Comparison of ENCODE assay signal across 1 cellular context in the genomic region with DNA sequence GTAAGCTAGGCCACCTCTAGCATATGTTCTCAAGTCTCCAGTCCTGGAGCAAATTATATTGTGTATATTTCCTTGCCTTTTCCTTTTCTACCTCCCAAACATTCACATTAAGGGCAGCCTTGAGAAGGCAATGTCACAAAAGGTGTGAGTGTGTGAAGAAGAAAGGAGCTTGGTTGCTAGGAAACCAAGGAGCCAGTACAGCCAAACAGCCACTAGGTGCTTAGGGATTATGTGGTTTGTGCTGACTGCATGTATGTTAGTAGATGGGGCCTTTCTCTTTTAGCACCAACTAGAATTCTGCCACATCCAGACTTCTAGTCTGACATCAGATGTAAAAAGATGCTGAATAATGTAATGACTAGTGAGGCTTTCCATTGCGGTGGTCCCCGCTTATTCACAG.
TF ChIP-seq lines count a peak whose summit lies in the region.

No MANE protein-coding gene starts in this region.

TF ChIP-seq in HCT116, 20 proteins besides CTCF, POLR2A, EP300 and RAD21 (continued from another document):
- TF ChIP-seq, protein P1, sequence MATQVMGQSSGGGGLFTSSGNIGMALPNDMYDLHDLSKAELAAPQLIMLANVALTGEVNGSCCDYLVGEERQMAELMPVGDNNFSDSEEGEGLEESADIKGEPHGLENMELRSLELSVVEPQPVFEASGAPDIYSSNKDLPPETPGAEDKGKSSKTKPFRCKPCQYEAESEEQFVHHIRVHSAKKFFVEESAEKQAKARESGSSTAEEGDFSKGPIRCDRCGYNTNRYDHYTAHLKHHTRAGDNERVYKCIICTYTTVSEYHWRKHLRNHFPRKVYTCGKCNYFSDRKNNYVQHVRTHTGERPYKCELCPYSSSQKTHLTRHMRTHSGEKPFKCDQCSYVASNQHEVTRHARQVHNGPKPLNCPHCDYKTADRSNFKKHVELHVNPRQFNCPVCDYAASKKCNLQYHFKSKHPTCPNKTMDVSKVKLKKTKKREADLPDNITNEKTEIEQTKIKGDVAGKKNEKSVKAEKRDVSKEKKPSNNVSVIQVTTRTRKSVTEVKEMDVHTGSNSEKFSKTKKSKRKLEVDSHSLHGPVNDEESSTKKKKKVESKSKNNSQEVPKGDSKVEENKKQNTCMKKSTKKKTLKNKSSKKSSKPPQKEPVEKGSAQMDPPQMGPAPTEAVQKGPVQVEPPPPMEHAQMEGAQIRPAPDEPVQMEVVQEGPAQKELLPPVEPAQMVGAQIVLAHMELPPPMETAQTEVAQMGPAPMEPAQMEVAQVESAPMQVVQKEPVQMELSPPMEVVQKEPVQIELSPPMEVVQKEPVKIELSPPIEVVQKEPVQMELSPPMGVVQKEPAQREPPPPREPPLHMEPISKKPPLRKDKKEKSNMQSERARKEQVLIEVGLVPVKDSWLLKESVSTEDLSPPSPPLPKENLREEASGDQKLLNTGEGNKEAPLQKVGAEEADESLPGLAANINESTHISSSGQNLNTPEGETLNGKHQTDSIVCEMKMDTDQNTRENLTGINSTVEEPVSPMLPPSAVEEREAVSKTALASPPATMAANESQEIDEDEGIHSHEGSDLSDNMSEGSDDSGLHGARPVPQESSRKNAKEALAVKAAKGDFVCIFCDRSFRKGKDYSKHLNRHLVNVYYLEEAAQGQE (IDR thresholded peaks at IDR 0.05; ENCODE audit: low read depth): no peak
- TF ChIP-seq SIN3A (IDR thresholded peaks at IDR 0.05; ENCODE audit: low read depth): no peak
- TF ChIP-seq SRF (IDR thresholded peaks at IDR 0.05; ENCODE audit: low read depth): no peak
- no peak for TF ChIP-seq ELF1 (IDR thresholded peaks at IDR 0.05; ENCODE audit: borderline replicate concordance, low read depth)
